In genomic region chr2:48482774-48483173, GRCh38 we compare ENCODE assay signal across 15 cellular contexts. TPM values are rescaled to one million over a fixed set of nuclear protein-coding genes. Genes with fewer than 3 reads are reported as not detected.
DNase-seq lines count a peak whose midpoint lies in the region; ATAC-seq and TF ChIP-seq lines count a peak whose summit lies in the region.
"Had no signal": no experiment of that assay in that cellular context is flagged by ENCODE, and none has a peak within 500 bp of the region (broad histone marks: within the 10 kb centered on the region; RNA-seq: fewer than 3 reads in every experiment).

No MANE protein-coding gene starts in this region.

- no peak overlapping the region for H2BK120ac ChIP-seq in IMR-90 (ENCODE audit: low read depth, low read length)

- no peak overlapping the region for H2AK9ac ChIP-seq in IMR-90 (replicated peaks; ENCODE audit: low read depth, low read length, poor library complexity)

- dilution Hi-C loops in IMR-90 (cut with HindIII; ENCODE audit: low sequenced_read_pairs, unreplicated experiment): no loop called here

- H4K91ac ChIP-seq in IMR-90 (ENCODE audit: insufficient read depth, low read depth, low read length): no peak overlapping the region

- H3K9me3 Mint-ChIP-seq in activated T-cell treated with anti-CD3 and anti-CD28 coated beads, Interleukin-2, amount 50 U/mL, for 72 hours: no peaks in the 10 kb centered on the region
- H3K9me3 Mint-ChIP-seq: CD4-positive, alpha-beta T cell; H9 had no signal

- H3K4me2 ChIP-seq in IMR-90 (ENCODE audit: low read depth, low read length): no peak overlapping the region

- H3K4me1 Mint-ChIP-seq in activated T-cell treated with anti-CD3 and anti-CD28 coated beads, Interleukin-2, amount 50 U/mL, for 72 hours (ENCODE audit: low read depth): no peaks in the 10 kb centered on the region
- H3K4me1 Mint-ChIP-seq: H9 had no signal

- in situ Hi-C loops in IMR-90 (cut with MboI; ENCODE audit: low sequenced_read_pairs): no loop called here

- peaks cover 9% of the 10 kb centered on the region for H3K4me1 ChIP-seq in IMR-90 (ENCODE audit: control insufficient read depth, insufficient read depth, low read length)
- peaks cover 0 to 62% (median 29%) of the 10 kb centered on the region in 3 donors for H3K4me1 ChIP-seq in esophagus squamous epithelium
- H3K4me1 ChIP-seq in prostate gland (replicated peaks): no peaks in the 10 kb centered on the region

- ATAC-seq in IMR-90 (ENCODE audit: low read depth): no peak; the same call in 1 of the 2 replicates
- ATAC-seq in activated T-cell treated with anti-CD3 and anti-CD28 coated beads, Interleukin-2, amount 50 U/mL, for 72 hours (replicated peaks in 1 of 2): no peak
- ATAC-seq in GM18870 (IDR thresholded peaks at IDR 0.05; ENCODE audit: unreplicated experiment): no peak

- H3K4me3 ChIP-seq in IMR-90 (ENCODE audit: insufficient read depth, low read depth, low read length): no peak overlapping the region
- H3K4me3 ChIP-seq in esophagus squamous epithelium: no peak overlapping the region
- H3K4me3 ChIP-seq in prostate gland: no peak overlapping the region
- H3K4me3 ChIP-seq: right lobe of liver had no signal

- WGBS in IMR-90 (ENCODE audit: extremely low coverage in 2 of 2, insufficient read length in 1 of 2), 2 experiments: no CpG with 5 or more reads among the region's 5 CpGs
- WGBS in esophagus squamous epithelium, 2 donors: 32 to 46% methylated on average over 5 of the region's 5 CpGs
- WGBS in prostate gland: 21% methylated on average over 5 of the region's 5 CpGs

- H3K18ac ChIP-seq in IMR-90 (ENCODE audit: low read depth, low read length): peak overlapping the region; percentile 24; the same call in 1 of the 2 replicates

- no peak overlapping the region for H2BK20ac ChIP-seq in IMR-90 (ENCODE audit: low read depth, low read length)

- no peak overlapping the region for H2AFZ ChIP-seq in IMR-90 (replicated peaks; ENCODE audit: low read length, poor library complexity)

- no peak overlapping the region for H3K4ac ChIP-seq in IMR-90 (ENCODE audit: low read depth, low read length)

- H3K27ac ChIP-seq in IMR-90 (ENCODE audit: insufficient read depth, low read length): peak overlapping the region; percentile 41; the same call in 1 of the 2 replicates
- no peak overlapping the region for H3K27ac ChIP-seq in RWPE1
- peak overlapping the region; percentile 75 to 89 (median 82) for H3K27ac ChIP-seq in esophagus squamous epithelium
- H3K27ac ChIP-seq in prostate gland: peak overlapping the region; percentile 4 to 54

- intact Hi-C loops in IMR-90 (cut with micrococcal nuclease) (loop anchor here (5.0 kb wide), 1 partner anchor 85 kb away; no protein-coding TSS in a partner anchor), esophagus squamous epithelium (cut with DNase I) (no loop called here), prostate gland (cut with DNase I) (loop anchor here (5.0 kb wide), 1 partner anchor 45 kb away; no protein-coding TSS in a partner anchor)

- no peak overlapping the region for H2BK15ac ChIP-seq in IMR-90 (ENCODE audit: low read depth, low read length)

- no peak for TF ChIP-seq RAD21 in IMR-90 (IDR thresholded peaks at IDR 0.05; ENCODE audit: low read length)

- CTCF ChIA-PET in IMR-90 (lab: Yijun Ruan, JAX) (no interaction called here), RWPE1 (lab: Yijun Ruan, JAX) (no interaction called here)

- H4K5ac ChIP-seq in IMR-90 (ENCODE audit: low read depth, low read length): no peak overlapping the region

- H3K9me1 ChIP-seq in IMR-90 (ENCODE audit: insufficient read depth, low read length): no peaks in the 10 kb centered on the region

- H3K36me3 ChIP-seq in IMR-90 (ENCODE audit: control insufficient read depth, insufficient read depth, low read length): peaks cover 9% of the 10 kb centered on the region
- peaks cover 0 to 59% (median 5%) of the 10 kb centered on the region in 3 donors for H3K36me3 ChIP-seq in esophagus squamous epithelium
- no peaks in the 10 kb centered on the region for H3K36me3 ChIP-seq in prostate gland

- H3K27me3 Mint-ChIP-seq in activated T-cell treated with anti-CD3 and anti-CD28 coated beads, Interleukin-2, amount 50 U/mL, for 72 hours (ENCODE audit: low read depth): no peaks in the 10 kb centered on the region
- H3K27me3 Mint-ChIP-seq: CD4-positive, alpha-beta T cell had no signal

- no peaks in the 10 kb centered on the region for H4K20me1 ChIP-seq in IMR-90 (ENCODE audit: insufficient read depth, low read length)

- H3K27me3 ChIP-seq in IMR-90 (ENCODE audit: control insufficient read depth, insufficient read depth, low read length): no peaks in the 10 kb centered on the region
- no peaks in the 10 kb centered on the region for H3K27me3 ChIP-seq in esophagus squamous epithelium
- H3K27me3 ChIP-seq in prostate gland (replicated peaks; ENCODE audit: insufficient read depth): no peaks in the 10 kb centered on the region
- H3K27me3 ChIP-seq: right lobe of liver had no signal

- H3K23ac ChIP-seq in IMR-90 (ENCODE audit: low read depth, low read length): no peak overlapping the region

- no peak overlapping the region for H3K4me3 Mint-ChIP-seq in activated T-cell treated with anti-CD3 and anti-CD28 coated beads, Interleukin-2, amount 50 U/mL, for 72 hours
- H3K4me3 Mint-ChIP-seq: CD4-positive, alpha-beta T cell; H9 had no signal

- H3K14ac ChIP-seq in IMR-90 (replicated peaks; ENCODE audit: low read depth, low read length): no peak overlapping the region

- no peak for TF ChIP-seq CTCF in IMR-90 (conservative IDR thresholded peaks at IDR 0.05; ENCODE audit: low read depth, low read length)
- TF ChIP-seq CTCF in RWPE1 (conservative IDR thresholded peaks at IDR 0.05; ENCODE audit: low read depth): no peak
- no peak for TF ChIP-seq CTCF in esophagus squamous epithelium (IDR thresholded peaks at IDR 0.05)
- TF ChIP-seq CTCF in prostate gland (IDR thresholded peaks at IDR 0.05): no peak

- H3K36me3 Mint-ChIP-seq in activated T-cell treated with anti-CD3 and anti-CD28 coated beads, Interleukin-2, amount 50 U/mL, for 72 hours (ENCODE audit: insufficient read depth in 2 of 2): peaks cover 0 to 27% of the 10 kb centered on the region in 2 donors

- H2AK5ac ChIP-seq in IMR-90 (ENCODE audit: low read depth, low read length): peak overlapping the region; percentile 61; the same call in 1 of the 2 replicates

- no TSS peak for BruUV-seq in IMR-90 (replicated peaks; lab: Mats Ljungman, UMichigan)

- H3K79me1 ChIP-seq in IMR-90 (ENCODE audit: low read depth in 1 of 2, low read length in 2 of 2): no peaks in the 10 kb centered on the region

- no peak for TF ChIP-seq POLR2A in IMR-90 (IDR thresholded peaks at IDR 0.05; ENCODE audit: low read depth, low read length)
- TF ChIP-seq POLR2A in esophagus squamous epithelium (IDR thresholded peaks at IDR 0.05): no peak
- TF ChIP-seq POLR2A in prostate gland (IDR thresholded peaks at IDR 0.05): no peak

- no peak overlapping the region for H4K8ac ChIP-seq in IMR-90 (ENCODE audit: low read depth in 2 of 2, low read length in 2 of 2)

- DNase-seq in IMR-90 (no peak), RWPE1 (ENCODE audit: low spot score) (peak; percentile 30), esophagus squamous epithelium (lab: John Stamatoyannopoulos, UW) (no peak), prostate gland (ENCODE audit: low spot score) (peak; percentile 52), T-helper 1 cell (no peak), iPS-NIHi11 (ENCODE audit: low spot score) (no peak)
- DNase-seq in activated T-cell treated with anti-CD3 and anti-CD28 coated beads, Interleukin-2, amount 50 U/mL, for 72 hours: no peak
- DNase-seq: activated effector memory CD4-positive, alpha-beta T cell treated with Interleukin-2 at 50 U/mL for 16 hours; CD4-positive, alpha-beta T cell; H9; KG1; mesenchymal stem cell; NCI-H510A; right lobe of liver had no signal

- no peaks in the 10 kb centered on the region for H3K9me3 ChIP-seq in IMR-90 (ENCODE audit: control insufficient read depth, insufficient read depth, low read length)
- H3K9me3 ChIP-seq in esophagus squamous epithelium: no peaks in the 10 kb centered on the region
- no peaks in the 10 kb centered on the region for H3K9me3 ChIP-seq in prostate gland
- H3K9me3 ChIP-seq: right lobe of liver had no signal

- POLR2A ChIA-PET in IMR-90 (lab: Charles Lee; ENCODE audit: unreplicated experiment) (no interaction called here), RWPE1 (lab: Yijun Ruan, JAX; ENCODE audit: low non-redundant PET) (no interaction called here)

- H3K56ac ChIP-seq in IMR-90 (ENCODE audit: extremely low read depth, insufficient read depth, low read length): no peak overlapping the region

- H2BK5ac ChIP-seq in IMR-90 (ENCODE audit: low read depth, low read length, poor library complexity, severe bottlenecking): no peak overlapping the region

- H3K27ac Mint-ChIP-seq in activated T-cell treated with anti-CD3 and anti-CD28 coated beads, Interleukin-2, amount 50 U/mL, for 72 hours: no peak overlapping the region
- H3K27ac Mint-ChIP-seq: CD4-positive, alpha-beta T cell; H9 had no signal

- H3K9ac ChIP-seq in IMR-90 (ENCODE audit: low read depth, low read length): no peak overlapping the region

TF ChIP-seq in IMR-90, 13 proteins besides CTCF, POLR2A, EP300 and RAD21 (continues in another document):
- TF ChIP-seq ELK1 (IDR thresholded peaks at IDR 0.05; ENCODE audit: borderline replicate concordance, low read depth, low read length): no peak
- TF ChIP-seq CHD1 (IDR thresholded peaks at IDR 0.05; ENCODE audit: low read depth, low read length): no peak

RNA-seq across cellular contexts. Expression of gene PPP1R21, which starts 42.2 kb away (rescaled TPM):
- total RNA-seq in IMR-90 (2012; rRNA removed) (12.4 and 12.8 TPM in 2 replicates), esophagus squamous epithelium (10 to 100 TPM; 11.7 to 35.1 (median 22.3) TPM), prostate gland (10 to 100 TPM; 52.8 to 56.2 TPM)
- 10.6 and 12.7 TPM in 2 replicates for polyA plus RNA-seq in IMR-90 (2012; rRNA removed)
- 1.9 and 6.5 TPM in 2 replicates for polyA plus RNA-seq in IMR-90 (2012; cell fraction: cytosol; rRNA removed)
- polyA plus RNA-seq in IMR-90 (2012; cell fraction: nucleus; rRNA removed; ENCODE audit: low replicate concordance): 3.0 and 21.3 TPM in 2 replicates
- total RNA-seq in activated T-cell treated with anti-CD3 and anti-CD28 coated beads, Interleukin-2, amount 50 U/mL, for 72 hours: 10 to 100 TPM; 23.3 to 27.2 TPM

RNA-seq across cellular contexts. Expression of gene STON1, which starts 47.2 kb away (rescaled TPM):
- total RNA-seq in IMR-90 (2012; rRNA removed): 5.7 and 6.9 TPM in 2 replicates
- 3.1 and 4.0 TPM in 2 replicates for polyA plus RNA-seq in IMR-90 (2012; rRNA removed)
- 1.1 and 1.2 TPM in 2 replicates for polyA plus RNA-seq in IMR-90 (2012; cell fraction: cytosol; rRNA removed)
- polyA plus RNA-seq in IMR-90 (2012; cell fraction: nucleus; rRNA removed; ENCODE audit: low replicate concordance): 1.3 and 5.6 TPM in 2 replicates
- total RNA-seq in esophagus squamous epithelium: 10 to 100 TPM in 1 of 4 donors, 1 to 10 TPM in 3; 2.0 to 37.2 (median 6.9) TPM
- 10 to 100 TPM; 34.0 to 48.7 TPM for total RNA-seq in prostate gland
- total RNA-seq in activated T-cell treated with anti-CD3 and anti-CD28 coated beads, Interleukin-2, amount 50 U/mL, for 72 hours: 1 to 10 TPM; 1.9 to 2.8 TPM

Comparison
In these comparisons a context has a peak if more than half of its experiments do, and no peak if none do; other contexts are left out.
1. DNase-seq: peak in RWPE1 (single experiment) and prostate gland (single experiment); none in IMR-90 (single experiment), esophagus squamous epithelium (single experiment), T-helper 1 cell (0 of 5), iPS-NIHi11 (single experiment) and activated T-cell treated with anti-CD3 and anti-CD28 coated beads, Interleukin-2, amount 50 U/mL, for 72 hours (0 of 2).